In the genomic region with DNA sequence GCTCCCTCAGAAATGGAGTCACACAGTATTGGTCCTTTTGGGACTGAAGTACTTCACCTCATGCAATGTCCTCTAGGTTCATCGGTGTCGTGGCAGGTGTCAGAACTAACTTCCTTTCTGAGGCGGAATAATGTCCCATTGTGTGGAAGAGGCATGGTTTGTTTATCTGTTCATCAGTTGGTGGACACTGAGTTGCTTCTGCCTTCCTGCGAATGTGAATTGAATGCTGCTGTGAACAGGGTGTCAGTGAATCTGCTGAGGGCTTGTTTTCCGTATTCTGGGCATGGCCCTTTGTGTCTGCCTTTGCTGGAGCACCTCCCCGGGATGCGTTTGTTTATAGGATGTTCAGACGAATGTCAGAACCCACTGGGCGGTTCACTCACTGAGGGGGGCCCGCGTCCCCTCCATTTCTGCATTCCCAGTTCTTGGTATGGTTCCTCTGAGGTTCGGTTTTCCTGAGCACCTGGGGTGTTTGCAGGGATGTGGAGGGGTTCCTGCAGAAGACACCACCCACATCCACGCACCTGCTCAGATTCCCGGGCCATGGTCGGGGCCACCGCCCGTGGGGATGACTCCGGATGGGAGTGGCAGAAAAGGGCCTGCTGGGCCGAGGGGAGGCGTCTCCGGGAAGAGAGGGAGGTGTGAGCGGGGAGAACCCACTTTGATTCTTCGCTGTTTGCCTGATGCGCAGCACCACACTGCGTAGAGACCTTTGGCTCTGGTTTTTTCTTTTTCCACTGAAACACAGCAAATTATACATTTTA, we compare ENCODE assay signal across 16 cellular contexts. TPM values are rescaled to one million over a fixed set of nuclear protein-coding genes. Genes with fewer than 3 reads are reported as not detected.
DNase-seq lines count a peak whose midpoint lies in the region; ATAC-seq, FAIRE-seq and TF ChIP-seq lines count a peak whose summit lies in the region.
"Had no signal": no experiment of that assay in that cellular context is flagged by ENCODE, and none has a peak within 500 bp of the region (broad histone marks: within the 10 kb centered on the region; RNA-seq: fewer than 3 reads in every experiment).

No MANE protein-coding gene starts in this region.

- H3K9me3 Mint-ChIP-seq in activated naive CD8-positive, alpha-beta T cell (ENCODE audit: low read depth), result no peaks in the 10 kb centered on the region
- no peaks in the 10 kb centered on the region for H3K9me3 Mint-ChIP-seq in activated naive CD8-positive, alpha-beta T cell treated with anti-CD3 and anti-CD28 coated beads, Interleukin-2, amount 50 U/mL, for 24 hours
- H3K9me3 Mint-ChIP-seq in activated T-helper 17 cell treated with anti-CD3 and anti-CD28 coated beads, Interleukin-2, amount 50 U/mL, for 72 hours, result no peaks in the 10 kb centered on the region
- H3K9me3 Mint-ChIP-seq: H9 had no signal

- H3K9ac ChIP-seq in HepG2 (ENCODE audit: insufficient read depth, low read depth, low read length), result no peak overlapping the region

- intact Hi-C loops in HepG2 (cut with micrococcal nuclease; ENCODE audit: unreplicated experiment), result no loop called here

- no peak for TF ChIP-seq CTCF in suprapubic skin (IDR thresholded peaks at IDR 0.05)
- TF ChIP-seq CTCF in HepG2 (CRISPR knock-in tag; IDR thresholded peaks at IDR 0.05), result no peak

- H3K4me2 ChIP-seq in HepG2 (ENCODE audit: low read depth, low read length), result no peak overlapping the region

- no peak for FAIRE-seq in HepG2 (lab: Jason Lieb, UNC)
- FAIRE-seq: A204.1 had no signal

- H3K9me3 ChIP-seq in suprapubic skin, result no peaks in the 10 kb centered on the region
- no peaks in the 10 kb centered on the region for H3K9me3 ChIP-seq in HepG2 (ENCODE audit: low read length)

- H3K4me1 ChIP-seq in suprapubic skin (peaks cover 54% of the 10 kb centered on the region), HepG2 (ENCODE audit: insufficient read depth, low read length) (peaks cover 21% of the 10 kb centered on the region)

- no peaks in the 10 kb centered on the region for H3K27me3 Mint-ChIP-seq in activated naive CD8-positive, alpha-beta T cell
- no peaks in the 10 kb centered on the region for H3K27me3 Mint-ChIP-seq in activated naive CD8-positive, alpha-beta T cell treated with anti-CD3 and anti-CD28 coated beads, Interleukin-2, amount 50 U/mL, for 24 hours
- H3K27me3 Mint-ChIP-seq in activated T-helper 17 cell treated with anti-CD3 and anti-CD28 coated beads, Interleukin-2, amount 50 U/mL, for 72 hours, result no peaks in the 10 kb centered on the region

- H3K4me3 Mint-ChIP-seq in activated naive CD8-positive, alpha-beta T cell, result no peak overlapping the region
- H3K4me3 Mint-ChIP-seq in activated naive CD8-positive, alpha-beta T cell treated with anti-CD3 and anti-CD28 coated beads, Interleukin-2, amount 50 U/mL, for 24 hours, result no peak overlapping the region
- no peak overlapping the region for H3K4me3 Mint-ChIP-seq in activated T-helper 17 cell treated with anti-CD3 and anti-CD28 coated beads, Interleukin-2, amount 50 U/mL, for 72 hours
- H3K4me3 Mint-ChIP-seq: H9 had no signal

- H3K36me3 ChIP-seq in suprapubic skin (peaks cover 21% of the 10 kb centered on the region), HepG2 (replicated peaks in 1 of 2; ENCODE audit: control insufficient read depth in 1 of 2, insufficient read depth in 2 of 2, low read length in 2 of 2) (peaks cover 9 to 23% of the 10 kb centered on the region in 2 experiments)

- in situ Hi-C loops in HepG2 (cut with HindIII; ENCODE audit: extremely low pct_ligation_motif_present, low pct_unique_long_range_greater_than_20kb), result loop anchor here (10.0 kb wide), 1 partner anchor 52 kb away; no protein-coding TSS in a partner anchor

- TF ChIP-seq POLR2A in suprapubic skin (IDR thresholded peaks at IDR 0.05), result no peak
- no peak for TF ChIP-seq POLR2A in HepG2 (IDR thresholded peaks at IDR 0.05; ENCODE audit: insufficient read depth in 1 of 2, low read depth in 2 of 2, low read length in 2 of 2)

- no peak overlapping the region for H2AFZ ChIP-seq in HepG2 (ENCODE audit: low read length)

- WGBS in suprapubic skin, result 82% methylated on average over 24 of the region's 25 CpGs
- WGBS in HepG2 (ENCODE audit: low lambda C conversion rate), result 91% methylated on average over 24 of the region's 25 CpGs

- POLR2A ChIA-PET in HepG2 (lab: Yijun Ruan, JAX), result interaction anchor here (0.6 kb wide), 1 partner anchor 13 kb away, joined by 3 read pairs; no protein-coding TSS in a partner anchor

- H3K79me2 ChIP-seq in HepG2 (ENCODE audit: insufficient read depth, low read length), result peaks cover under 1% of the 10 kb centered on the region

- peak overlapping the region; percentile 52 for H3K27ac ChIP-seq in layer of hippocampus (ENCODE audit: low read depth, low read length)
- peak overlapping the region; percentile 96 for H3K27ac ChIP-seq in suprapubic skin
- no peak overlapping the region for H3K27ac ChIP-seq in HepG2 (ENCODE audit: extremely low read length, insufficient read depth, low read length)

- no peak for TF ChIP-seq EP300 in suprapubic skin (IDR thresholded peaks at IDR 0.05)
- no peak for TF ChIP-seq EP300 in HepG2 (IDR thresholded peaks at IDR 0.05; ENCODE audit: low read depth in 2 of 2, low read length in 2 of 2)
- no peak for TF ChIP-seq EP300 in HepG2 (CRISPR knock-in tag; IDR thresholded peaks at IDR 0.05; ENCODE audit: borderline replicate concordance)

- CTCF ChIA-PET in HepG2 (lab: Yijun Ruan, JAX; ENCODE audit: low intra/inter-chr PET ratio, low total read pairs), result no interaction called here

- H3K27ac Mint-ChIP-seq in activated naive CD8-positive, alpha-beta T cell, result peak overlapping the region; percentile 28
- no peak overlapping the region for H3K27ac Mint-ChIP-seq in activated naive CD8-positive, alpha-beta T cell treated with anti-CD3 and anti-CD28 coated beads, Interleukin-2, amount 50 U/mL, for 24 hours
- H3K27ac Mint-ChIP-seq in activated T-helper 17 cell treated with anti-CD3 and anti-CD28 coated beads, Interleukin-2, amount 50 U/mL, for 72 hours, result peak overlapping the region; percentile 46

- peaks cover 2% of the 10 kb centered on the region for H3K36me3 Mint-ChIP-seq in activated naive CD8-positive, alpha-beta T cell
- peaks cover 7% of the 10 kb centered on the region for H3K36me3 Mint-ChIP-seq in activated naive CD8-positive, alpha-beta T cell treated with anti-CD3 and anti-CD28 coated beads, Interleukin-2, amount 50 U/mL, for 24 hours (ENCODE audit: low read depth)
- H3K36me3 Mint-ChIP-seq in activated T-helper 17 cell treated with anti-CD3 and anti-CD28 coated beads, Interleukin-2, amount 50 U/mL, for 72 hours (ENCODE audit: low read depth), result peaks cover 5% of the 10 kb centered on the region

- no peak for DNase-seq in activated naive CD8-positive, alpha-beta T cell treated with anti-CD3 and anti-CD28 coated beads, Interleukin-2, amount 50 U/mL, for 24 hours
- no peak for DNase-seq in suprapubic skin (ENCODE audit: low spot score in 2 of 2)
- no peak for DNase-seq in HepG2 (ENCODE audit: low spot score)
- no peak for DNase-seq in RKO (ENCODE audit: low spot score)
- no peak for DNase-seq in OCI-M1 (lab: John Stamatoyannopoulos, UW)
- DNase-seq: DMS53, H9, MV-4-11, NCI-H1417 treated with DMSO at 0.1 percent for 48 hours, NCI-H2029 treated with DMSO at 0.1 percent for 48 hours, NCI-H524 had no signal

- no peaks in the 10 kb centered on the region; the same call in 1 of the 2 replicates for H4K20me1 ChIP-seq in HepG2 (ENCODE audit: insufficient read depth, low read length)

- no TSS peak for BruUV-seq in HepG2 (replicated peaks; lab: Mats Ljungman, UMichigan)

- ATAC-seq in activated naive CD8-positive, alpha-beta T cell treated with anti-CD3 and anti-CD28 coated beads, Interleukin-2, amount 50 U/mL, for 24 hours, result no peak
- ATAC-seq in activated T-helper 17 cell treated with anti-CD3 and anti-CD28 coated beads, Interleukin-2, amount 50 U/mL, for 72 hours (replicated peaks), result no peak
- ATAC-seq in HepG2, result no peak

- H3K4me3 ChIP-seq in suprapubic skin (no peak overlapping the region), HepG2 (replicated peaks in 1 of 3; ENCODE audit: insufficient read depth in 1 of 3, low read depth in 2 of 3, low read length in 3 of 3) (no peak overlapping the region)

- H3K27me3 ChIP-seq in layer of hippocampus (ENCODE audit: control insufficient read depth, insufficient read depth, low read length) (no peaks in the 10 kb centered on the region), suprapubic skin (no peaks in the 10 kb centered on the region), HepG2 (ENCODE audit: control insufficient read depth in 1 of 2, insufficient read depth in 2 of 2, low read length in 2 of 2) (no peaks in the 10 kb centered on the region)

- TF ChIP-seq RAD21 in HepG2 (CRISPR knock-in tag; IDR thresholded peaks at IDR 0.05), result no peak

- no peaks in the 10 kb centered on the region for H3K4me1 Mint-ChIP-seq in activated naive CD8-positive, alpha-beta T cell (ENCODE audit: low read depth)
- H3K4me1 Mint-ChIP-seq in activated naive CD8-positive, alpha-beta T cell treated with anti-CD3 and anti-CD28 coated beads, Interleukin-2, amount 50 U/mL, for 24 hours, result no peaks in the 10 kb centered on the region
- H3K4me1 Mint-ChIP-seq in activated T-helper 17 cell treated with anti-CD3 and anti-CD28 coated beads, Interleukin-2, amount 50 U/mL, for 72 hours, result no peaks in the 10 kb centered on the region

RNA-seq across cellular contexts. Expression of a gene that starts 33.1 kb away (rescaled TPM):
- 1 to 10 TPM; 4.8 to 8.5 TPM for total RNA-seq in activated T-helper 17 cell treated with anti-CD3 and anti-CD28 coated beads, Interleukin-2, amount 50 U/mL, for 72 hours
- total RNA-seq in suprapubic skin, result 10 to 100 TPM in 3 of 4 donors, 1 to 10 TPM in 1; 9.9 to 55.8 (median 24.5) TPM
- total RNA-seq in HepG2 (2016; rRNA removed; fragmentation: Illumina TruSeq; extraction: Trizol), result 3.7 and 6.4 TPM in 2 replicates
- total RNA-seq in HepG2 (2016; cell fraction: cytosol; rRNA removed; fragmentation: Illumina TruSeq; extraction: Trizol; ENCODE audit: low read depth), result 1.4 and 1.5 TPM in 2 replicates
- 3.5 and 6.3 TPM in 2 replicates for total RNA-seq in HepG2 (2016; cell fraction: insoluble cytoplasmic fraction; rRNA removed; fragmentation: Illumina TruSeq; extraction: Trizol)
- total RNA-seq in HepG2 (2016; cell fraction: membrane; rRNA removed; fragmentation: Illumina TruSeq; extraction: Trizol), result 3.9 and 4.8 TPM in 2 replicates
- total RNA-seq in HepG2 (2016; cell fraction: nucleus; rRNA removed; fragmentation: Illumina TruSeq; extraction: Trizol), result 5.8 and 6.9 TPM in 2 replicates
- polyA plus RNA-seq in HepG2 (2011; rRNA removed), result 15.8 and 17.0 TPM in 2 replicates
- 14.4 and 28.9 TPM in 2 replicates for polyA plus RNA-seq in HepG2 (2011; cell fraction: cytosol; rRNA removed)
- polyA plus RNA-seq in HepG2 (2011; cell fraction: nucleus; rRNA removed), result 16.3 and 21.2 TPM in 2 replicates
- 8.1 and 11.8 TPM in 2 replicates for polyA plus RNA-seq in HepG2 (2012)
- 3.3 and 4.7 TPM in 2 replicates for polyA plus RNA-seq in HepG2 (2016; cell fraction: cytosol; fragmentation: Illumina TruSeq; extraction: Trizol; ENCODE audit: low read depth)
- 5.7 and 8.1 TPM in 2 replicates for polyA plus RNA-seq in HepG2 (2016; cell fraction: insoluble cytoplasmic fraction; fragmentation: Illumina TruSeq; extraction: Trizol; ENCODE audit: low read depth)
- polyA plus RNA-seq in HepG2 (2016; cell fraction: membrane; fragmentation: Illumina TruSeq; extraction: Trizol; ENCODE audit: low read depth), result 5.6 and 6.2 TPM in 2 replicates
- polyA plus RNA-seq in HepG2 (2016; cell fraction: nucleus; fragmentation: Illumina TruSeq; extraction: Trizol; ENCODE audit: insufficient read depth, low read depth), result 21.2 and 23.6 TPM in 2 replicates
- polyA minus RNA-seq in HepG2 (2011; rRNA and poly(A)+ RNA removed; ENCODE audit: low replicate concordance), result 12.0 and 35.8 TPM in 2 replicates
- polyA minus RNA-seq in HepG2 (2011; cell fraction: cytosol; rRNA and poly(A)+ RNA removed), result 12.9 and 20.5 TPM in 2 replicates
- 5.7 TPM in 2 replicates for polyA minus RNA-seq in HepG2 (2011; cell fraction: nucleus; rRNA and poly(A)+ RNA removed)

RNA-seq across cellular contexts. Expression of a gene that starts 39.7 kb away (rescaled TPM):
- total RNA-seq in activated T-helper 17 cell treated with anti-CD3 and anti-CD28 coated beads, Interleukin-2, amount 50 U/mL, for 72 hours, result not detected
- total RNA-seq in suprapubic skin (not detected), HepG2 (2016; rRNA removed; fragmentation: Illumina TruSeq; extraction: Trizol) (not detected in 2 replicates)
- total RNA-seq in HepG2 (2016; cell fraction: cytosol; rRNA removed; fragmentation: Illumina TruSeq; extraction: Trizol; ENCODE audit: low read depth), result not detected in 2 replicates
- not detected in 2 replicates for total RNA-seq in HepG2 (2016; cell fraction: insoluble cytoplasmic fraction; rRNA removed; fragmentation: Illumina TruSeq; extraction: Trizol)
- total RNA-seq in HepG2 (2016; cell fraction: membrane; rRNA removed; fragmentation: Illumina TruSeq; extraction: Trizol), result not detected in 2 replicates
- total RNA-seq in HepG2 (2016; cell fraction: nucleus; rRNA removed; fragmentation: Illumina TruSeq; extraction: Trizol), result not detected in 2 replicates
- polyA plus RNA-seq in HepG2 (2011; rRNA removed), result not detected in 2 replicates
- polyA plus RNA-seq in HepG2 (2011; cell fraction: cytosol; rRNA removed), result not detected in 2 replicates
- not detected in 2 replicates for polyA plus RNA-seq in HepG2 (2011; cell fraction: nucleus; rRNA removed)
- not detected in 2 replicates for polyA plus RNA-seq in HepG2 (2012)
- polyA plus RNA-seq in HepG2 (2016; cell fraction: cytosol; fragmentation: Illumina TruSeq; extraction: Trizol; ENCODE audit: low read depth), result not detected in 2 replicates
- not detected in 2 replicates for polyA plus RNA-seq in HepG2 (2016; cell fraction: insoluble cytoplasmic fraction; fragmentation: Illumina TruSeq; extraction: Trizol; ENCODE audit: low read depth)
- polyA plus RNA-seq in HepG2 (2016; cell fraction: membrane; fragmentation: Illumina TruSeq; extraction: Trizol; ENCODE audit: low read depth), result not detected in 2 replicates
- not detected in 2 replicates for polyA plus RNA-seq in HepG2 (2016; cell fraction: nucleus; fragmentation: Illumina TruSeq; extraction: Trizol; ENCODE audit: insufficient read depth, low read depth)
- not detected in 2 replicates for polyA minus RNA-seq in HepG2 (2011; rRNA and poly(A)+ RNA removed; ENCODE audit: low replicate concordance)
- not detected in 2 replicates for polyA minus RNA-seq in HepG2 (2011; cell fraction: cytosol; rRNA and poly(A)+ RNA removed)
- polyA minus RNA-seq in HepG2 (2011; cell fraction: nucleus; rRNA and poly(A)+ RNA removed), result not detected in 2 replicates
- total RNA-seq: H9, OCI-LY7 had no signal
